Comparison of ENCODE assay signal across 11 cellular contexts in genomic region chr14:73916324-73916723, GRCh38. TPM values are rescaled to one million over a fixed set of nuclear protein-coding genes. Genes with fewer than 3 reads are reported as not detected.
DNase-seq lines count a peak whose midpoint lies in the region; ATAC-seq and TF ChIP-seq lines count a peak whose summit lies in the region.
"Had no signal": no experiment of that assay in that cellular context is flagged by ENCODE, and none has a peak within 500 bp of the region (broad histone marks: within the 10 kb centered on the region; RNA-seq: fewer than 3 reads in every experiment).

No MANE protein-coding gene starts in this region.

- intact Hi-C loops in activated CD8-positive, alpha-beta T cell treated with anti-CD3 and anti-CD28 coated beads for 36 hours (cut with micrococcal nuclease) = no loop called here
- intact Hi-C loops in CD14-positive monocyte (cut with micrococcal nuclease) = no loop called here

- H3K27ac Mint-ChIP-seq in activated CD8-positive, alpha-beta T cell treated with anti-CD3 and anti-CD28 coated beads for 36 hours = peak overlapping the region; percentile 16
- H3K27ac Mint-ChIP-seq in activated CD8-positive, alpha-beta T cell treated with anti-CD3 and anti-CD28 coated beads, Interleukin-2, amount 10 ng/mL, durations not matched to agents 7 days and 5 days = no peak overlapping the region
- H3K27ac Mint-ChIP-seq in CD14-positive monocyte = peak overlapping the region in 4 of 7 donors; percentile 7 to 42 (median 34)
- peak overlapping the region; percentile 32 for H3K27ac Mint-ChIP-seq in nephron progenitor cell

- H3K9me3 Mint-ChIP-seq in activated CD8-positive, alpha-beta T cell treated with anti-CD3 and anti-CD28 coated beads for 36 hours = no peaks in the 10 kb centered on the region
- H3K9me3 Mint-ChIP-seq in activated CD8-positive, alpha-beta T cell treated with anti-CD3 and anti-CD28 coated beads, Interleukin-2, amount 10 ng/mL, durations not matched to agents 7 days and 5 days (ENCODE audit: insufficient read depth) = no peaks in the 10 kb centered on the region
- H3K9me3 Mint-ChIP-seq in CD14-positive monocyte (peaks cover 0 to 6% (median 4%) of the 10 kb centered on the region in 7 donors), nephron progenitor cell (peaks cover 12% of the 10 kb centered on the region)

- H3K27me3 Mint-ChIP-seq in activated CD8-positive, alpha-beta T cell treated with anti-CD3 and anti-CD28 coated beads for 36 hours = no peaks in the 10 kb centered on the region
- H3K27me3 Mint-ChIP-seq in activated CD8-positive, alpha-beta T cell treated with anti-CD3 and anti-CD28 coated beads, Interleukin-2, amount 10 ng/mL, durations not matched to agents 7 days and 5 days (ENCODE audit: low read depth) = no peaks in the 10 kb centered on the region
- H3K27me3 Mint-ChIP-seq in CD14-positive monocyte (ENCODE audit: low read depth in 3 of 3) (peaks cover 0 to 1% (median 0%) of the 10 kb centered on the region in 3 donors), nephron progenitor cell (ENCODE audit: low read depth, poor library complexity) (no peaks in the 10 kb centered on the region)

- ATAC-seq in activated CD8-positive, alpha-beta T cell treated with anti-CD3 and anti-CD28 coated beads for 36 hours = no peak
- ATAC-seq in activated CD8-positive, alpha-beta T cell treated with anti-CD3 and anti-CD28 coated beads, Interleukin-2, amount 10 ng/mL, durations not matched to agents 7 days and 5 days = no peak
- no peak for ATAC-seq in SK-N-SH treated with all-trans-retinoic acid at 6 μM for 48 hours

- POLR2A ChIA-PET in activated CD8-positive, alpha-beta T cell treated with anti-CD3 and anti-CD28 coated beads for 36 hours (lab: Charles Lee) = interaction anchor here (0.8 to 1.0 kb wide), 2 partner anchors 14 to 65 kb away, joined by 3 read pairs; partner anchors contain the start of gene PTGR2
- POLR2A ChIA-PET in activated CD8-positive, alpha-beta T cell treated with anti-CD3 and anti-CD28 coated beads, Interleukin-2, amount 10 ng/mL, durations not matched to agents 7 days and 5 days (lab: Charles Lee) = interaction anchor here (1.1 kb wide), 1 partner anchor 26 kb away, joined by 3 read pairs; no protein-coding TSS in a partner anchor

- in situ Hi-C loops in GM13977 (cut with MboI; ENCODE audit: low pct_unique_long_range_greater_than_20kb, low sequenced_read_pairs, unreplicated experiment) = no loop called here

- DNase-seq in activated CD8-positive, alpha-beta T cell treated with anti-CD3 and anti-CD28 coated beads for 36 hours = no peak
- no peak for DNase-seq in activated CD8-positive, alpha-beta T cell treated with anti-CD3 and anti-CD28 coated beads, Interleukin-2, amount 10 ng/mL, durations not matched to agents 7 days and 5 days
- DNase-seq in CD14-positive monocyte (ENCODE audit: low spot score) (no peak), amniotic epithelial cell (ENCODE audit: low read depth) (peak; percentile 31), nephron progenitor cell (no peak), NCI-H128 (lab: John Stamatoyannopoulos, UW; ENCODE audit: unreplicated experiment) (no peak), GM13977 (ENCODE audit: low spot score) (no peak)
- DNase-seq: Calu3, DMS 273 treated with DMSO at 0.1 percent for 48 hours, GM23248 had no signal

- CTCF ChIA-PET in activated CD8-positive, alpha-beta T cell treated with anti-CD3 and anti-CD28 coated beads for 36 hours (lab: Charles Lee) = interaction anchor here (1.2 kb wide), 1 partner anchor 19 kb away, joined by 4 read pairs; no protein-coding TSS in a partner anchor
- CTCF ChIA-PET in activated CD8-positive, alpha-beta T cell treated with anti-CD3 and anti-CD28 coated beads, Interleukin-2, amount 10 ng/mL, durations not matched to agents 7 days and 5 days (lab: Charles Lee) = interaction anchor here (1.3 kb wide), 1 partner anchor 20 kb away, joined by 3 read pairs; no protein-coding TSS in a partner anchor

- H3K4me1 Mint-ChIP-seq in activated CD8-positive, alpha-beta T cell treated with anti-CD3 and anti-CD28 coated beads for 36 hours (ENCODE audit: low read depth) = no peaks in the 10 kb centered on the region
- no peaks in the 10 kb centered on the region for H3K4me1 Mint-ChIP-seq in activated CD8-positive, alpha-beta T cell treated with anti-CD3 and anti-CD28 coated beads, Interleukin-2, amount 10 ng/mL, durations not matched to agents 7 days and 5 days (ENCODE audit: low read depth)
- H3K4me1 Mint-ChIP-seq in CD14-positive monocyte (no peaks in the 10 kb centered on the region), nephron progenitor cell (no peaks in the 10 kb centered on the region)

- no peak for TF ChIP-seq CTCF in activated CD8-positive, alpha-beta T cell treated with anti-CD3 and anti-CD28 coated beads for 36 hours (IDR thresholded peaks at IDR 0.05)
- TF ChIP-seq CTCF in CD14-positive monocyte (IDR thresholded peaks at IDR 0.05) = no peak
- no peak for TF ChIP-seq CTCF in nephron progenitor cell (IDR thresholded peaks at IDR 0.05)
- no peak for TF ChIP-seq CTCF in GM13977 (IDR thresholded peaks at IDR 0.05; ENCODE audit: extremely low read depth, insufficient read depth, missing control alignments)

- H3K4me3 Mint-ChIP-seq in activated CD8-positive, alpha-beta T cell treated with anti-CD3 and anti-CD28 coated beads for 36 hours = no peak overlapping the region
- H3K4me3 Mint-ChIP-seq in activated CD8-positive, alpha-beta T cell treated with anti-CD3 and anti-CD28 coated beads, Interleukin-2, amount 10 ng/mL, durations not matched to agents 7 days and 5 days = no peak overlapping the region
- H3K4me3 Mint-ChIP-seq in CD14-positive monocyte (no peak overlapping the region), nephron progenitor cell (no peak overlapping the region)

- H3K36me3 Mint-ChIP-seq in activated CD8-positive, alpha-beta T cell treated with anti-CD3 and anti-CD28 coated beads for 36 hours (ENCODE audit: low read depth) = peaks cover 49% of the 10 kb centered on the region
- H3K36me3 Mint-ChIP-seq in activated CD8-positive, alpha-beta T cell treated with anti-CD3 and anti-CD28 coated beads, Interleukin-2, amount 10 ng/mL, durations not matched to agents 7 days and 5 days (ENCODE audit: low read depth) = peaks cover 52% of the 10 kb centered on the region
- H3K36me3 Mint-ChIP-seq in CD14-positive monocyte (peaks cover 68 to 86% of the 10 kb centered on the region in 2 donors), nephron progenitor cell (ENCODE audit: low read depth) (peaks cover 59% of the 10 kb centered on the region)

TF ChIP-seq in SK-N-SH treated with all-trans-retinoic acid at 6 μM for 48 hours, 23 proteins besides CTCF, POLR2A, EP300 and RAD21:
- TF ChIP-seq CSRNP3 (CRISPR knock-in tag; IDR thresholded peaks at IDR 0.05) (no peak), CSDC2 (CRISPR knock-in tag; IDR thresholded peaks at IDR 0.05) (no peak), SNAI2 (CRISPR knock-in tag; IDR thresholded peaks at IDR 0.05) (no peak), ESRRG (CRISPR knock-in tag; IDR thresholded peaks at IDR 0.05) (no peak), BACH2 (CRISPR knock-in tag; IDR thresholded peaks at IDR 0.05; ENCODE audit: borderline replicate concordance) (no peak)

RNA-seq across cellular contexts. Expression of gene ZNF410, which starts 29.7 kb away (rescaled TPM):
- total RNA-seq in activated CD8-positive, alpha-beta T cell treated with anti-CD3 and anti-CD28 coated beads for 36 hours = 10 to 100 TPM; 54.9 to 56.1 TPM
- 10 to 100 TPM; 49.7 to 50.2 TPM for total RNA-seq in activated CD8-positive, alpha-beta T cell treated with anti-CD3 and anti-CD28 coated beads, Interleukin-2, amount 10 ng/mL, durations not matched to agents 7 days and 5 days
- polyA plus RNA-seq in CD14-positive monocyte = 10 to 100 TPM; 42.5 to 53.3 TPM

RNA-seq across cellular contexts. Expression of gene FAM161B, which starts 33.6 kb away (rescaled TPM):
- 1 to 10 TPM; 1.0 to 1.3 TPM for total RNA-seq in activated CD8-positive, alpha-beta T cell treated with anti-CD3 and anti-CD28 coated beads for 36 hours
- total RNA-seq in activated CD8-positive, alpha-beta T cell treated with anti-CD3 and anti-CD28 coated beads, Interleukin-2, amount 10 ng/mL, durations not matched to agents 7 days and 5 days = 1 to 10 TPM; 1.2 to 1.7 TPM
- polyA plus RNA-seq in CD14-positive monocyte = 1 to 10 TPM in 1 of 2 donors, under 1 TPM in 1; 0.76 to 1.4 TPM

RNA-seq across cellular contexts. Expression of gene COQ6, which starts 33.8 kb away (rescaled TPM):
- total RNA-seq in activated CD8-positive, alpha-beta T cell treated with anti-CD3 and anti-CD28 coated beads for 36 hours = 10 to 100 TPM; 20.2 to 23.2 TPM
- total RNA-seq in activated CD8-positive, alpha-beta T cell treated with anti-CD3 and anti-CD28 coated beads, Interleukin-2, amount 10 ng/mL, durations not matched to agents 7 days and 5 days = 10 to 100 TPM; 18.9 to 19.0 TPM
- polyA plus RNA-seq in CD14-positive monocyte = 10 to 100 TPM; 14.1 to 14.6 TPM
